In the genomic region with DNA sequence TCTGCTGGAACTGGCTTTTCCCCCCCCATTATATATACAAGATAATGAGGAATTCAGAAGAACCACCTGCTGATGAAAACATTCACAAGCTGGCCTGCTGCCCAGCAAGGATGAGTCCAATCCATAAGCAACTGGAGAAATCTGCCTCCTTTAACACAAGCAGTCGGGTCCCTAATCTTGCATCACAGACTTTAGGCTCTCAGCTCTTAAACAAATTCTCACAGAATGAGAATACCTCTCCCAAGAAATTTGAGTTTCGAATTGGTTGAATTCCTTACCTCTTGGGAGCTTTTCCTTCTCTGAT, we compare ENCODE assay signal across 18 cellular contexts. TPM values are rescaled to one million over a fixed set of nuclear protein-coding genes. Genes with fewer than 3 reads are reported as not detected.
DNase-seq lines count a peak whose midpoint lies in the region; ATAC-seq, FAIRE-seq and TF ChIP-seq lines count a peak whose summit lies in the region.
"Had no signal": no experiment of that assay in that cellular context is flagged by ENCODE, and none has a peak within 500 bp of the region (broad histone marks: within the 10 kb centered on the region; RNA-seq: fewer than 3 reads in every experiment).

No MANE protein-coding gene starts in this region.

- no peaks in the 10 kb centered on the region for H3K79me2 ChIP-seq in HepG2 (ENCODE audit: insufficient read depth, low read length)

- CTCF ChIA-PET in HepG2 (lab: Yijun Ruan, JAX; ENCODE audit: low intra/inter-chr PET ratio, low total read pairs) = no interaction called here

- H3K27me3 ChIP-seq in brain microvascular endothelial cell (replicated peaks) (no peaks in the 10 kb centered on the region), esophagus muscularis mucosa (no peaks in the 10 kb centered on the region), HepG2 (ENCODE audit: control insufficient read depth in 1 of 2, insufficient read depth in 2 of 2, low read length in 2 of 2) (no peaks in the 10 kb centered on the region)
- H3K27me3 ChIP-seq: vagina had no signal

- H3K27ac ChIP-seq in brain microvascular endothelial cell (no peak overlapping the region), esophagus muscularis mucosa (replicated peaks in 1 of 4) (no peak overlapping the region), HepG2 (ENCODE audit: extremely low read length, insufficient read depth, low read length) (no peak overlapping the region)
- H3K27ac ChIP-seq: HL-60, vagina had no signal

- no peak for FAIRE-seq in HepG2 (lab: Jason Lieb, UNC)
- FAIRE-seq: D721Med, kidney had no signal

- no peak overlapping the region for H3K4me3 ChIP-seq in brain microvascular endothelial cell (ENCODE audit: low read depth, low read length)
- no peak overlapping the region for H3K4me3 ChIP-seq in esophagus muscularis mucosa
- no peak overlapping the region for H3K4me3 ChIP-seq in HepG2 (replicated peaks in 1 of 3; ENCODE audit: insufficient read depth in 1 of 3, low read depth in 2 of 3, low read length in 3 of 3)
- H3K4me3 ChIP-seq: vagina had no signal

- H3K4me2 ChIP-seq in HepG2 (ENCODE audit: low read depth, low read length) = no peak overlapping the region

- H2AFZ ChIP-seq in HepG2 (ENCODE audit: low read length) = no peak overlapping the region

- TF ChIP-seq CTCF in brain microvascular endothelial cell (IDR thresholded peaks at IDR 0.05; ENCODE audit: low read depth, low read length, missing control alignments) (no peak), esophagus muscularis mucosa (IDR thresholded peaks at IDR 0.05) (no peak), HepG2 (CRISPR knock-in tag; IDR thresholded peaks at IDR 0.05) (no peak)

- TF ChIP-seq POLR2A in esophagus muscularis mucosa (IDR thresholded peaks at IDR 0.05; ENCODE audit: low read depth) (no peak), HepG2 (IDR thresholded peaks at IDR 0.05; ENCODE audit: insufficient read depth in 1 of 2, low read depth in 2 of 2, low read length in 2 of 2) (no peak)

- ATAC-seq in HG02678 (IDR thresholded peaks at IDR 0.05; ENCODE audit: unreplicated experiment) (no peak), HepG2 (no peak)
- ATAC-seq: activated CD8-positive, alpha-beta T cell treated with anti-CD3 and anti-CD28 coated beads, Interleukin-2, amount 10 ng/mL, durations not matched to agents 7 days and 5 days; activated naive CD8-positive, alpha-beta T cell treated with anti-CD3 and anti-CD28 coated beads, Interleukin-2, amount 50 U/mL, for 24 hours had no signal

- POLR2A ChIA-PET in HepG2 (lab: Yijun Ruan, JAX) = no interaction called here

- H3K9me3 ChIP-seq in esophagus muscularis mucosa (peaks cover 0 to 1% (median 0%) of the 10 kb centered on the region in 4 donors), HepG2 (ENCODE audit: low read length) (no peaks in the 10 kb centered on the region)
- H3K9me3 ChIP-seq: vagina had no signal

- H3K4me1 ChIP-seq in esophagus muscularis mucosa (peaks cover 0 to 8% (median 0%) of the 10 kb centered on the region in 4 donors), HepG2 (ENCODE audit: insufficient read depth, low read length) (no peaks in the 10 kb centered on the region)
- H3K4me1 ChIP-seq: vagina had no signal

- no peaks in the 10 kb centered on the region for H3K36me3 ChIP-seq in brain microvascular endothelial cell (replicated peaks)
- H3K36me3 ChIP-seq in esophagus muscularis mucosa = no peaks in the 10 kb centered on the region
- no peaks in the 10 kb centered on the region for H3K36me3 ChIP-seq in HepG2 (replicated peaks in 1 of 2; ENCODE audit: control insufficient read depth in 1 of 2, insufficient read depth in 2 of 2, low read length in 2 of 2)
- H3K36me3 ChIP-seq: vagina had no signal

- 55% methylated on average over 2 of the region's 2 CpGs for WGBS in esophagus muscularis mucosa
- WGBS in HepG2 (ENCODE audit: low lambda C conversion rate) = 42% methylated on average over 2 of the region's 2 CpGs

- no TSS peak for BruUV-seq in HepG2 (replicated peaks; lab: Mats Ljungman, UMichigan)

- peak; percentile 39 for DNase-seq in SKM-1 treated with dmso at 0.1 percent for 144 hours (lab: John Stamatoyannopoulos, UW; ENCODE audit: unreplicated experiment)
- DNase-seq in SKM-1 (lab: John Stamatoyannopoulos, UW; ENCODE audit: unreplicated experiment) = no peak
- DNase-seq in NCI-H146 treated with DMSO at 0.1 percent for 48 hours (lab: John Stamatoyannopoulos, UW; ENCODE audit: unreplicated experiment) = peak; percentile 19
- peak; percentile 57 for DNase-seq in brain microvascular endothelial cell
- DNase-seq in smooth muscle cell of the brain vasculature (ENCODE audit: low read depth, low spot score) = peak; percentile 46
- no peak for DNase-seq in esophagus muscularis mucosa (ENCODE audit: extremely low spot score)
- no peak for DNase-seq in HepG2 (ENCODE audit: low spot score)
- DNase-seq: activated CD8-positive, alpha-beta T cell treated with anti-CD3 and anti-CD28 coated beads, Interleukin-2, amount 10 ng/mL, durations not matched to agents 7 days and 5 days; activated naive CD8-positive, alpha-beta T cell treated with anti-CD3 and anti-CD28 coated beads, Interleukin-2, amount 50 U/mL, for 24 hours; Karpas-422; kidney; NCI-H2171 treated with DMSO at 0.1 percent for 48 hours; OCI-M1; SW 1271 had no signal

- in situ Hi-C loops in brain microvascular endothelial cell (cut with HindIII; ENCODE audit: low pct_ligation_motif_present, low sequenced_read_pairs) = no loop called here
- in situ Hi-C loops in HepG2 (cut with HindIII; ENCODE audit: extremely low pct_ligation_motif_present, low pct_unique_long_range_greater_than_20kb) = no loop called here

- no peak overlapping the region for H3K9ac ChIP-seq in HepG2 (ENCODE audit: insufficient read depth, low read depth, low read length)

- H4K20me1 ChIP-seq in HepG2 (ENCODE audit: insufficient read depth, low read length) = no peaks in the 10 kb centered on the region

- intact Hi-C loops in esophagus muscularis mucosa (cut with DNase I) (no loop called here), HepG2 (cut with micrococcal nuclease; ENCODE audit: unreplicated experiment) (no loop called here)

- no peak for TF ChIP-seq EP300 in esophagus muscularis mucosa (IDR thresholded peaks at IDR 0.05)
- TF ChIP-seq EP300 in HepG2 (IDR thresholded peaks at IDR 0.05; ENCODE audit: low read depth in 2 of 2, low read length in 2 of 2) = no peak
- TF ChIP-seq EP300 in HepG2 (CRISPR knock-in tag; IDR thresholded peaks at IDR 0.05; ENCODE audit: borderline replicate concordance) = no peak

- TF ChIP-seq RAD21 in HepG2 (CRISPR knock-in tag; IDR thresholded peaks at IDR 0.05) = no peak

TF ChIP-seq in HepG2, 621 proteins besides CTCF, POLR2A, EP300 and RAD21 (continues in another document):
- TF ChIP-seq SIN3B (IDR thresholded peaks at IDR 0.05; ENCODE audit: low read length) (no peak), ZSCAN31 (CRISPR knock-in tag; IDR thresholded peaks at IDR 0.05; ENCODE audit: low read depth) (no peak)
- TF ChIP-seq, protein P1, sequence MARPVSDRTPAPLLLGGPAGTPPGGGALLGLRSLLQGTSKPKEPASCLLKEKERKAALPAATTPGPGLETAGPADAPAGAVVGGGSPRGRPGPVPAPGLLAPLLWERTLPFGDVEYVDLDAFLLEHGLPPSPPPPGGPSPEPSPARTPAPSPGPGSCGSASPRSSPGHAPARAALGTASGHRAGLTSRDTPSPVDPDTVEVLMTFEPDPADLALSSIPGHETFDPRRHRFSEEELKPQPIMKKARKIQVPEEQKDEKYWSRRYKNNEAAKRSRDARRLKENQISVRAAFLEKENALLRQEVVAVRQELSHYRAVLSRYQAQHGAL (CRISPR knock-in tag; IDR thresholded peaks at IDR 0.05; ENCODE audit: not compliant biosample characterization) = no peak
- TF ChIP-seq, protein P2, sequence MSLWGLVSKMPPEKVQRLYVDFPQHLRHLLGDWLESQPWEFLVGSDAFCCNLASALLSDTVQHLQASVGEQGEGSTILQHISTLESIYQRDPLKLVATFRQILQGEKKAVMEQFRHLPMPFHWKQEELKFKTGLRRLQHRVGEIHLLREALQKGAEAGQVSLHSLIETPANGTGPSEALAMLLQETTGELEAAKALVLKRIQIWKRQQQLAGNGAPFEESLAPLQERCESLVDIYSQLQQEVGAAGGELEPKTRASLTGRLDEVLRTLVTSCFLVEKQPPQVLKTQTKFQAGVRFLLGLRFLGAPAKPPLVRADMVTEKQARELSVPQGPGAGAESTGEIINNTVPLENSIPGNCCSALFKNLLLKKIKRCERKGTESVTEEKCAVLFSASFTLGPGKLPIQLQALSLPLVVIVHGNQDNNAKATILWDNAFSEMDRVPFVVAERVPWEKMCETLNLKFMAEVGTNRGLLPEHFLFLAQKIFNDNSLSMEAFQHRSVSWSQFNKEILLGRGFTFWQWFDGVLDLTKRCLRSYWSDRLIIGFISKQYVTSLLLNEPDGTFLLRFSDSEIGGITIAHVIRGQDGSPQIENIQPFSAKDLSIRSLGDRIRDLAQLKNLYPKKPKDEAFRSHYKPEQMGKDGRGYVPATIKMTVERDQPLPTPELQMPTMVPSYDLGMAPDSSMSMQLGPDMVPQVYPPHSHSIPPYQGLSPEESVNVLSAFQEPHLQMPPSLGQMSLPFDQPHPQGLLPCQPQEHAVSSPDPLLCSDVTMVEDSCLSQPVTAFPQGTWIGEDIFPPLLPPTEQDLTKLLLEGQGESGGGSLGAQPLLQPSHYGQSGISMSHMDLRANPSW (CRISPR knock-in tag; IDR thresholded peaks at IDR 0.05; ENCODE audit: borderline replicate concordance) = no peak

RNA-seq across cellular contexts. Expression of a gene that starts 44.5 kb away (rescaled TPM):
- 1 to 10 TPM; 4.3 to 7.9 (median 5.2) TPM for total RNA-seq in esophagus muscularis mucosa
- total RNA-seq in HepG2 (2016; rRNA removed; fragmentation: Illumina TruSeq; extraction: Trizol) = 19.3 and 25.2 TPM in 2 replicates
- 2.0 and 3.7 TPM in 2 replicates for total RNA-seq in HepG2 (2016; cell fraction: cytosol; rRNA removed; fragmentation: Illumina TruSeq; extraction: Trizol; ENCODE audit: low read depth)
- total RNA-seq in HepG2 (2016; cell fraction: insoluble cytoplasmic fraction; rRNA removed; fragmentation: Illumina TruSeq; extraction: Trizol) = 19.2 and 25.5 TPM in 2 replicates
- total RNA-seq in HepG2 (2016; cell fraction: membrane; rRNA removed; fragmentation: Illumina TruSeq; extraction: Trizol) = 6.9 and 7.2 TPM in 2 replicates
- total RNA-seq in HepG2 (2016; cell fraction: nucleus; rRNA removed; fragmentation: Illumina TruSeq; extraction: Trizol) = 24.2 and 24.8 TPM in 2 replicates
- polyA plus RNA-seq in HepG2 (2011; rRNA removed) = 5.5 and 5.8 TPM in 2 replicates
- polyA plus RNA-seq in HepG2 (2011; cell fraction: cytosol; rRNA removed) = 1.8 and 4.4 TPM in 2 replicates
- polyA plus RNA-seq in HepG2 (2011; cell fraction: nucleus; rRNA removed) = 3.8 and 8.0 TPM in 2 replicates
- 6.8 and 8.2 TPM in 2 replicates for polyA plus RNA-seq in HepG2 (2012)
- polyA plus RNA-seq in HepG2 (2016; cell fraction: cytosol; fragmentation: Illumina TruSeq; extraction: Trizol; ENCODE audit: low read depth) = 1.0 and 1.2 TPM in 2 replicates
- polyA plus RNA-seq in HepG2 (2016; cell fraction: insoluble cytoplasmic fraction; fragmentation: Illumina TruSeq; extraction: Trizol; ENCODE audit: low read depth) = 17.4 and 20.2 TPM in 2 replicates
- 3.2 and 3.4 TPM in 2 replicates for polyA plus RNA-seq in HepG2 (2016; cell fraction: membrane; fragmentation: Illumina TruSeq; extraction: Trizol; ENCODE audit: low read depth)
- 23.0 and 24.0 TPM in 2 replicates for polyA plus RNA-seq in HepG2 (2016; cell fraction: nucleus; fragmentation: Illumina TruSeq; extraction: Trizol; ENCODE audit: insufficient read depth, low read depth)
- polyA minus RNA-seq in HepG2 (2011; rRNA and poly(A)+ RNA removed; ENCODE audit: low replicate concordance) = 6.5 and 7.6 TPM in 2 replicates
- polyA minus RNA-seq in HepG2 (2011; cell fraction: cytosol; rRNA and poly(A)+ RNA removed) = 3.7 and 4.7 TPM in 2 replicates
- 39.0 and 45.6 TPM in 2 replicates for polyA minus RNA-seq in HepG2 (2011; cell fraction: nucleus; rRNA and poly(A)+ RNA removed)

Comparison
In these comparisons a context has a peak if more than half of its experiments do, and no peak if none do; other contexts are left out.
1. DNase-seq: peak in SKM-1 treated with dmso at 0.1 percent for 144 hours (single experiment), NCI-H146 treated with DMSO at 0.1 percent for 48 hours (single experiment), brain microvascular endothelial cell (single experiment) and smooth muscle cell of the brain vasculature (single experiment); none in SKM-1 (single experiment), esophagus muscularis mucosa (single experiment) and HepG2 (single experiment).